In genomic region chr22:29842172-29842571, GRCh38 we compare ENCODE assay signal across 1 cellular context.
TF ChIP-seq lines count a peak whose summit lies in the region.

No MANE protein-coding gene starts in this region.

TF ChIP-seq in K562, 482 proteins besides CTCF, POLR2A, EP300 and RAD21:
- peak; percentile 45; the same call in 1 of the 2 replicates for TF ChIP-seq ADNP (tag; IDR thresholded peaks at IDR 0.05)
- no peak for TF ChIP-seq ZNF512 (tag; IDR thresholded peaks at IDR 0.05)
